Comparison of ENCODE assay signal across 40 cellular contexts in the genomic region with DNA sequence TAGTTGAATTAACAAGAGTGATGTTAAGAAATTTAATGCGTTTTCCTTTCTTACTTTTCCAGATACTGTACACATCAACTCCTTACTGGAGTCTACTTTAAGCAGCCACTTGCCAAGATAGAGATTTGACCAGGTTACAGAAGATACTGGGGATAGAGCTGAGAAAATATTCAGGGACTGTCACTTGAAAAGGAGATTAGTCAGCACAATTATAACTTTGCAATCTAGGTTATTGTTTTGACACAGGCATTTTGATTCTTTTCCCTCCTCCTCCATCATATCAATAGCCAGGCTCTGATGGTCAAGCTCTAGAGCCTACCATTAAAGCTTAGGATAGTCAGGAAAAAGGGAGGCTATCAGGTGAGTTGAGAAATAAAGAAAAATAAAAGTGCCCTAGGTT.
"Had no signal": no experiment of that assay in that cellular context is flagged by ENCODE, and none has a peak within 500 bp of the region (broad histone marks: within the 10 kb centered on the region; RNA-seq: fewer than 3 reads in every experiment).

No MANE protein-coding gene starts in this region.

- H3K4me1 ChIP-seq: adrenal gland, ascending aorta, body of pancreas, breast epithelium had no signal

- H3K4me3 ChIP-seq: adrenal gland, ascending aorta, body of pancreas, breast epithelium, cardiac muscle cell had no signal

- H3K27ac ChIP-seq: adrenal gland, ascending aorta, body of pancreas, brain microvascular endothelial cell, breast epithelium, cardiac muscle cell had no signal

- H3K36me3 ChIP-seq: adrenal gland, ascending aorta, brain microvascular endothelial cell, breast epithelium, cardiac muscle cell had no signal

- H3K27me3 ChIP-seq: adrenal gland, ascending aorta, body of pancreas, brain microvascular endothelial cell, breast epithelium, cardiac muscle cell had no signal

- H3K9me3 ChIP-seq: adrenal gland, body of pancreas had no signal

- H3K27ac Mint-ChIP-seq: activated naive CD4-positive, alpha-beta T cell treated with anti-CD3 and anti-CD28 coated beads for 36 hours; activated naive CD4-positive, alpha-beta T cell treated with anti-CD3 and anti-CD28 coated beads, Interleukin-2, amount 10 ng/mL, durations not matched to agents 7 days and 5 days; activated naive CD4-positive, alpha-beta T cell treated with anti-CD3 and anti-CD28 coated beads, Interleukin-2, amount 50 U/mL, for 24 hours; activated naive CD4-positive, alpha-beta T cell treated with anti-CD3 and anti-CD28 coated beads, Interleukin-2, amount 50 U/mL, for 72 hours; activated naive CD8-positive, alpha-beta T cell; activated naive CD8-positive, alpha-beta T cell treated with anti-CD3 and anti-CD28 coated beads for 36 hours; activated naive CD8-positive, alpha-beta T cell treated with anti-CD3 and anti-CD28 coated beads, Interleukin-2, amount 10 ng/mL, durations not matched to agents 7 days and 5 days; activated naive CD8-positive, alpha-beta T cell treated with anti-CD3 and anti-CD28 coated beads, Interleukin-2, amount 50 U/mL, for 24 hours; activated T-cell treated with anti-CD3 and anti-CD28 coated beads, Interleukin-2, amount 50 U/mL, for 24 hours; activated T-cell treated with anti-CD3 and anti-CD28 coated beads, Interleukin-2, amount 50 U/mL, for 72 hours; activated T-helper 1 cell treated with anti-CD3 and anti-CD28 coated beads, Interleukin-12 subunit alpha, Interleukin-12 subunit beta, Interleukin-2, Interleukin-4 antibody, amounts not matched to agents 30 ng/mL and 10 ng/mL and 1 ng/mL, durations not matched to agents 14 hours and 24 hours and 36 hours; activated T-helper 17 cell treated with anti-CD3 and anti-CD28 coated beads, Interleukin-2, amount 50 U/mL, for 72 hours; activated T-helper 2 cell treated with anti-CD3 and anti-CD28 coated beads, Interferon-gamma antibody, Interleukin-2, Interleukin-4, amounts not matched to agents 10 μg/mL and 5 μg/mL and 100 μg/mL, durations not matched to agents 14 hours and 24 hours and 36 hours; brain had no signal

- H3K36me3 Mint-ChIP-seq: activated naive CD4-positive, alpha-beta T cell treated with anti-CD3 and anti-CD28 coated beads, Interleukin-2, amount 10 ng/mL, durations not matched to agents 7 days and 5 days; activated naive CD4-positive, alpha-beta T cell treated with anti-CD3 and anti-CD28 coated beads, Interleukin-2, amount 50 U/mL, for 24 hours; activated naive CD4-positive, alpha-beta T cell treated with anti-CD3 and anti-CD28 coated beads, Interleukin-2, amount 50 U/mL, for 72 hours; activated naive CD8-positive, alpha-beta T cell; activated naive CD8-positive, alpha-beta T cell treated with anti-CD3 and anti-CD28 coated beads for 36 hours; activated naive CD8-positive, alpha-beta T cell treated with anti-CD3 and anti-CD28 coated beads, Interleukin-2, amount 10 ng/mL, durations not matched to agents 7 days and 5 days; brain had no signal

- H3K4me3 Mint-ChIP-seq: activated naive CD4-positive, alpha-beta T cell treated with anti-CD3 and anti-CD28 coated beads for 36 hours; activated naive CD4-positive, alpha-beta T cell treated with anti-CD3 and anti-CD28 coated beads, Interleukin-2, amount 10 ng/mL, durations not matched to agents 7 days and 5 days; activated naive CD4-positive, alpha-beta T cell treated with anti-CD3 and anti-CD28 coated beads, Interleukin-2, amount 50 U/mL, for 24 hours; activated naive CD8-positive, alpha-beta T cell; activated naive CD8-positive, alpha-beta T cell treated with anti-CD3 and anti-CD28 coated beads for 36 hours; activated naive CD8-positive, alpha-beta T cell treated with anti-CD3 and anti-CD28 coated beads, Interleukin-2, amount 10 ng/mL, durations not matched to agents 7 days and 5 days; activated naive CD8-positive, alpha-beta T cell treated with anti-CD3 and anti-CD28 coated beads, Interleukin-2, amount 50 U/mL, for 24 hours; activated T-cell treated with anti-CD3 and anti-CD28 coated beads, Interleukin-2, amount 50 U/mL, for 24 hours; activated T-cell treated with anti-CD3 and anti-CD28 coated beads, Interleukin-2, amount 50 U/mL, for 4 hours; activated T-cell treated with anti-CD3 and anti-CD28 coated beads, Interleukin-2, amount 50 U/mL, for 72 hours; activated T-helper 1 cell treated with anti-CD3 and anti-CD28 coated beads, Interleukin-12 subunit alpha, Interleukin-12 subunit beta, Interleukin-2, Interleukin-4 antibody, amounts not matched to agents 30 ng/mL and 10 ng/mL and 1 ng/mL, durations not matched to agents 14 hours and 24 hours and 36 hours; activated T-helper 17 cell treated with anti-CD3 and anti-CD28 coated beads, Interleukin-2, amount 50 U/mL, for 72 hours; brain; central memory CD8-positive, alpha-beta T cell had no signal

- ATAC-seq: activated naive CD4-positive, alpha-beta T cell treated with anti-CD3 and anti-CD28 coated beads, Interleukin-2, amount 50 U/mL, for 72 hours; activated naive CD8-positive, alpha-beta T cell treated with anti-CD3 and anti-CD28 coated beads, Interleukin-2, amount 50 U/mL, for 24 hours; activated T-cell treated with anti-CD3 and anti-CD28 coated beads, Interleukin-2, amount 50 U/mL, for 4 hours; activated T-cell treated with anti-CD3 and anti-CD28 coated beads, Interleukin-2, amount 50 U/mL, for 72 hours; activated T-helper 17 cell treated with anti-CD3 and anti-CD28 coated beads, Interleukin-2, amount 50 U/mL, for 72 hours; body of pancreas had no signal

- FAIRE-seq: astrocyte, bronchial epithelial cell had no signal

- H3K27me3 Mint-ChIP-seq: activated naive CD4-positive, alpha-beta T cell treated with anti-CD3 and anti-CD28 coated beads, Interleukin-2, amount 10 ng/mL, durations not matched to agents 7 days and 5 days; activated naive CD8-positive, alpha-beta T cell; activated naive CD8-positive, alpha-beta T cell treated with anti-CD3 and anti-CD28 coated beads for 36 hours; activated naive CD8-positive, alpha-beta T cell treated with anti-CD3 and anti-CD28 coated beads, Interleukin-2, amount 10 ng/mL, durations not matched to agents 7 days and 5 days; activated naive CD8-positive, alpha-beta T cell treated with anti-CD3 and anti-CD28 coated beads, Interleukin-2, amount 50 U/mL, for 24 hours; activated T-cell treated with anti-CD3 and anti-CD28 coated beads, Interleukin-2, amount 50 U/mL, for 24 hours; brain; central memory CD8-positive, alpha-beta T cell had no signal

- H3K9me3 Mint-ChIP-seq: activated naive CD4-positive, alpha-beta T cell treated with anti-CD3 and anti-CD28 coated beads for 36 hours; activated naive CD4-positive, alpha-beta T cell treated with anti-CD3 and anti-CD28 coated beads, Interleukin-2, amount 10 ng/mL, durations not matched to agents 7 days and 5 days; activated naive CD4-positive, alpha-beta T cell treated with anti-CD3 and anti-CD28 coated beads, Interleukin-2, amount 50 U/mL, for 24 hours; activated naive CD8-positive, alpha-beta T cell treated with anti-CD3 and anti-CD28 coated beads for 36 hours; activated naive CD8-positive, alpha-beta T cell treated with anti-CD3 and anti-CD28 coated beads, Interleukin-2, amount 10 ng/mL, durations not matched to agents 7 days and 5 days; activated naive CD8-positive, alpha-beta T cell treated with anti-CD3 and anti-CD28 coated beads, Interleukin-2, amount 50 U/mL, for 24 hours; activated T-cell treated with anti-CD3 and anti-CD28 coated beads, Interleukin-2, amount 50 U/mL, for 24 hours; activated T-cell treated with anti-CD3 and anti-CD28 coated beads, Interleukin-2, amount 50 U/mL, for 4 hours; activated T-cell treated with anti-CD3 and anti-CD28 coated beads, Interleukin-2, amount 50 U/mL, for 72 hours; activated T-helper 1 cell treated with anti-CD3 and anti-CD28 coated beads, Interleukin-12 subunit alpha, Interleukin-12 subunit beta, Interleukin-2, Interleukin-4 antibody, amounts not matched to agents 30 ng/mL and 10 ng/mL and 1 ng/mL, durations not matched to agents 14 hours and 24 hours and 36 hours; activated T-helper 2 cell treated with anti-CD3 and anti-CD28 coated beads, Interferon-gamma antibody, Interleukin-2, Interleukin-4, amounts not matched to agents 10 μg/mL and 5 μg/mL and 100 μg/mL, durations not matched to agents 14 hours and 24 hours and 36 hours had no signal

- H3K4me1 Mint-ChIP-seq: activated naive CD4-positive, alpha-beta T cell treated with anti-CD3 and anti-CD28 coated beads, Interleukin-2, amount 10 ng/mL, durations not matched to agents 7 days and 5 days; activated naive CD4-positive, alpha-beta T cell treated with anti-CD3 and anti-CD28 coated beads, Interleukin-2, amount 50 U/mL, for 24 hours; activated naive CD8-positive, alpha-beta T cell treated with anti-CD3 and anti-CD28 coated beads for 36 hours; activated naive CD8-positive, alpha-beta T cell treated with anti-CD3 and anti-CD28 coated beads, Interleukin-2, amount 10 ng/mL, durations not matched to agents 7 days and 5 days; activated naive CD8-positive, alpha-beta T cell treated with anti-CD3 and anti-CD28 coated beads, Interleukin-2, amount 50 U/mL, for 24 hours; activated T-helper 17 cell treated with anti-CD3 and anti-CD28 coated beads, Interleukin-2, amount 50 U/mL, for 72 hours; brain; central memory CD8-positive, alpha-beta T cell had no signal

- DNase-seq: activated effector memory CD4-positive, alpha-beta T cell treated with anti-CD3 and anti-CD28 coated beads, Interleukin-2, amount 50 U/mL, for 16 hours; activated effector memory CD4-positive, alpha-beta T cell treated with Interleukin-2 at 50 U/mL for 16 hours; activated gamma-delta T cell; activated gamma-delta T cell treated with Interleukin-2 at 50 U/mL for 16 hours; activated naive CD4-positive, alpha-beta T cell; activated naive CD4-positive, alpha-beta T cell treated with anti-CD3 and anti-CD28 coated beads for 36 hours; activated naive CD4-positive, alpha-beta T cell treated with anti-CD3 and anti-CD28 coated beads, Interleukin-2, amount 10 ng/mL, durations not matched to agents 7 days and 5 days; activated naive CD4-positive, alpha-beta T cell treated with anti-CD3 and anti-CD28 coated beads, Interleukin-2, amount 50 U/mL, for 16 hours; activated naive CD4-positive, alpha-beta T cell treated with Interleukin-2 at 50 U/mL for 16 hours; activated naive CD8-positive, alpha-beta T cell treated with anti-CD3 and anti-CD28 coated beads for 36 hours; activated naive CD8-positive, alpha-beta T cell treated with anti-CD3 and anti-CD28 coated beads, Interleukin-2, amount 10 ng/mL, durations not matched to agents 7 days and 5 days; activated naive CD8-positive, alpha-beta T cell treated with anti-CD3 and anti-CD28 coated beads, Interleukin-2, amount 50 U/mL, for 24 hours; activated T-cell treated with anti-CD3 and anti-CD28 coated beads, Interleukin-2, amount 50 U/mL, for 1 hour; activated T-cell treated with anti-CD3 and anti-CD28 coated beads, Interleukin-2, amount 50 U/mL, for 24 hours; activated T-cell treated with anti-CD3 and anti-CD28 coated beads, Interleukin-2, amount 50 U/mL, for 4 hours; activated T-cell treated with anti-CD3 and anti-CD28 coated beads, Interleukin-2, amount 50 U/mL, for 48 hours; activated T-cell treated with anti-CD3 and anti-CD28 coated beads, Interleukin-2, amount 50 U/mL, for 72 hours; adrenal gland; amniotic stem cell; amygdala; anterior cingulate cortex; aorta; body of pancreas; brain microvascular endothelial cell; caudate nucleus; central memory CD4-positive, alpha-beta T cell; cerebellar nuclear complex had no signal
